ENCODE assay signal across 18 cellular contexts in the genomic region with DNA sequence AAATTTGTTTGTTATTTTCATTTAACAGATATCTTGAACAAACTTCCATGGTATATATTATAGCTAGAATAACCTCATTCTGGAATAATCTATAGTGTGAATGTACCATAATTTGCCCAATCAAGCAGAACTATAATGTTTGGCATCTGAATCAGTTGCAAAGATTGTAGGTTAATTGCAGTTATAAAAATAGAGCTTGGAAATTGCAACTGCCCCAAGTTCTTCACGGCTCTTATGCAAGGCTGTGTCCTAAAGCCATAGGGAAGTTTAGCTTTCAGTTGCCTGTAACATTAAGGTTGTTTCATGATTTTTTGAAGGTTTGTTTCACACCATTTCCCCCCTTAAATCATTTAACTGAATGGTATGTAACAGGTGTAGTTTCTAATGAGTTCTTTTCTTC. TPM values are rescaled to one million over a fixed set of nuclear protein-coding genes. Genes with fewer than 3 reads are reported as not detected.
DNase-seq lines count a peak whose midpoint lies in the region; ATAC-seq, FAIRE-seq and TF ChIP-seq lines count a peak whose summit lies in the region.
"Had no signal": no experiment of that assay in that cellular context is flagged by ENCODE, and none has a peak within 500 bp of the region (broad histone marks: within the 10 kb centered on the region; RNA-seq: fewer than 3 reads in every experiment).

No MANE protein-coding gene starts in this region.

- H3K36me3 Mint-ChIP-seq in dendritic cell treated with granulocyte-macrophage colony-stimulating factor and Interleukin-4, amounts not matched to agents 40 ng/mL and 50 ng/mL, for 4 days (ENCODE audit: low read depth): peaks cover 92% of the 10 kb centered on the region
- H3K36me3 Mint-ChIP-seq in stimulated activated effector memory CD8-positive, alpha-beta T cell treated with anti-CD3 and anti-CD28 coated beads, Interleukin-12 subunit alpha, Interleukin-12 subunit beta, amount 100 ng/mL, for 72 hours: peaks cover 70% of the 10 kb centered on the region

- peaks cover 42% of the 10 kb centered on the region for H3K4me1 Mint-ChIP-seq in dendritic cell treated with granulocyte-macrophage colony-stimulating factor and Interleukin-4, amounts not matched to agents 40 ng/mL and 50 ng/mL, for 4 days (ENCODE audit: low read depth)
- H3K4me1 Mint-ChIP-seq in stimulated activated effector memory CD8-positive, alpha-beta T cell treated with anti-CD3 and anti-CD28 coated beads, Interleukin-12 subunit alpha, Interleukin-12 subunit beta, amount 100 ng/mL, for 72 hours: peaks cover 35% of the 10 kb centered on the region

- TF ChIP-seq CTCF in D721Med (IDR thresholded peaks at IDR 0.05; ENCODE audit: insufficient read depth, missing control alignments): no peak

- FAIRE-seq in D721Med (lab: Jason Lieb, UNC): no peak
- FAIRE-seq: GM12891 had no signal

- no peaks in the 10 kb centered on the region for H3K9me3 Mint-ChIP-seq in dendritic cell treated with granulocyte-macrophage colony-stimulating factor and Interleukin-4, amounts not matched to agents 40 ng/mL and 50 ng/mL, for 4 days
- peaks cover 4% of the 10 kb centered on the region for H3K9me3 Mint-ChIP-seq in stimulated activated effector memory CD8-positive, alpha-beta T cell treated with anti-CD3 and anti-CD28 coated beads, Interleukin-12 subunit alpha, Interleukin-12 subunit beta, amount 100 ng/mL, for 72 hours

- peak overlapping the region; percentile 44 for H3K4me3 Mint-ChIP-seq in dendritic cell treated with granulocyte-macrophage colony-stimulating factor and Interleukin-4, amounts not matched to agents 40 ng/mL and 50 ng/mL, for 4 days
- H3K4me3 Mint-ChIP-seq in stimulated activated effector memory CD8-positive, alpha-beta T cell treated with anti-CD3 and anti-CD28 coated beads, Interleukin-12 subunit alpha, Interleukin-12 subunit beta, amount 100 ng/mL, for 72 hours: no peak overlapping the region
- H3K4me3 Mint-ChIP-seq: H9 had no signal

- H3K27me3 Mint-ChIP-seq in dendritic cell treated with granulocyte-macrophage colony-stimulating factor and Interleukin-4, amounts not matched to agents 40 ng/mL and 50 ng/mL, for 4 days: no peaks in the 10 kb centered on the region

- no peak for ATAC-seq in stimulated activated effector memory CD8-positive, alpha-beta T cell treated with anti-CD3 and anti-CD28 coated beads, Interleukin-12 subunit alpha, Interleukin-12 subunit beta, amount 100 ng/mL, for 72 hours
- no peak for ATAC-seq in HG03097 (IDR thresholded peaks at IDR 0.05; ENCODE audit: low FRiP score, unreplicated experiment)
- ATAC-seq: SK-N-SH treated with all-trans-retinoic acid at 6 μM for 48 hours had no signal

- DNase-seq in SIG-M5 treated with dmso at 0.1 percent for 504 hours (lab: John Stamatoyannopoulos, UW; ENCODE audit: unreplicated experiment): peak; percentile 11
- DNase-seq in SIG-M5 (lab: John Stamatoyannopoulos, UW): no peak
- peak; percentile 50 for DNase-seq in NOMO-1 treated with DMSO at 0.1 percent for 48 hours (lab: John Stamatoyannopoulos, UW; ENCODE audit: unreplicated experiment)
- DNase-seq in stimulated activated effector memory CD8-positive, alpha-beta T cell treated with anti-CD3 and anti-CD28 coated beads, Interleukin-12 subunit alpha, Interleukin-12 subunit beta, amount 100 ng/mL, for 72 hours (ENCODE audit: low spot score in 2 of 2): no peak
- DNase-seq in D721Med (ENCODE audit: insufficient read length, low spot score): no peak
- DNase-seq in ureter (ENCODE audit: low spot score): no peak
- DNase-seq: 8988T, Caco-2, H9, MM.1S, NCI-H1417 treated with DMSO at 0.1 percent for 48 hours, NCI-H2029, NCI-H510A, PC-9 had no signal

- H3K27ac Mint-ChIP-seq in dendritic cell treated with granulocyte-macrophage colony-stimulating factor and Interleukin-4, amounts not matched to agents 40 ng/mL and 50 ng/mL, for 4 days: peak overlapping the region; percentile 7
- peak overlapping the region; percentile 67 for H3K27ac Mint-ChIP-seq in stimulated activated effector memory CD8-positive, alpha-beta T cell treated with anti-CD3 and anti-CD28 coated beads, Interleukin-12 subunit alpha, Interleukin-12 subunit beta, amount 100 ng/mL, for 72 hours

- intact Hi-C loops in dendritic cell treated with granulocyte-macrophage colony-stimulating factor and Interleukin-4, amounts not matched to agents 40 ng/mL and 50 ng/mL, for 4 days (cut with micrococcal nuclease): no loop called here

RNA-seq across cellular contexts. Expression of a gene that starts 19.4 kb away (rescaled TPM):
- 27.0 TPM for total RNA-seq in ureter

RNA-seq across cellular contexts. Expression of a gene that starts 47.7 kb away (rescaled TPM):
- 121 TPM for total RNA-seq in ureter

RNA-seq across cellular contexts. Expression of a gene that starts 49.2 kb away (rescaled TPM):
- 28.4 TPM for total RNA-seq in ureter

Comparison
In these comparisons a context has a peak if more than half of its experiments do, and no peak if none do; other contexts are left out.
1. DNase-seq: peak in SIG-M5 treated with dmso at 0.1 percent for 504 hours (single experiment) and NOMO-1 treated with DMSO at 0.1 percent for 48 hours (single experiment); none in SIG-M5 (single experiment), stimulated activated effector memory CD8-positive, alpha-beta T cell treated with anti-CD3 and anti-CD28 coated beads, Interleukin-12 subunit alpha, Interleukin-12 subunit beta, amount 100 ng/mL, for 72 hours (0 of 2), D721Med (single experiment) and ureter (single experiment).